11 cellular contexts compared by ENCODE assay signal in the genomic region with DNA sequence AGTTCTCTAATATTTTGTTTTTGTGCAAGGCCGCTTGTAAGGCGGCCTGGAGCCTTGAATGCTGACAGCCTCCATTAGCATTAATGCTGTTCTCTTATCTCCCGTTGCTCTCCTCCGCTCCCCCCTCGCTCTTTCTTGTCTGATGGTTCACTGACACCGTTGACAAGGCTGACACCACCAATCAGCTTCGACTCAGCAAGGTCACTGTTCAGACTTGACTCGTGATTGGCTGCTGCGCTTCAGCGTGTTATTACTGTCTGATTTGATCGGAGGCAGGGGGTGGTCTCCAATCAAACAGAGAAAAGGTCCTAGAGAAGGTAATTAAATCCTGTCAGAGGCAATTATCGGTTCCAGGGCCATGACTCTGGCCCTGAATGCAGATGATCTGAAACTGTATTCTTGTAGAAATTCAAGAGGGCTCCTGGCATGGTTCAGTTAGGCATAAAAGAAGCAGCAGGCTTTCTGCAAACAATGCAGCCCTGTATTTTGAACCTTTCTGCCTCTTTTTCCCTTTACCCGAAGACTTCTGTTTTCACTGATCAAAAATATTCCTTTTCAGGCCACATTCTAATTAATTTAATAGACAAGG. TPM values are rescaled to one million over a fixed set of nuclear protein-coding genes. Genes with fewer than 3 reads are reported as not detected.
DNase-seq lines count a peak whose midpoint lies in the region; ATAC-seq, FAIRE-seq and TF ChIP-seq lines count a peak whose summit lies in the region.
"Had no signal": no experiment of that assay in that cellular context is flagged by ENCODE, and none has a peak within 500 bp of the region (broad histone marks: within the 10 kb centered on the region; RNA-seq: fewer than 3 reads in every experiment).

No MANE protein-coding gene starts in this region.

- no peaks in the 10 kb centered on the region for H3K79me2 ChIP-seq in neural progenitor cell (ENCODE audit: low read depth)

- H2AFZ ChIP-seq in neural progenitor cell (replicated peaks): peak overlapping the region; percentile 10

- no peaks in the 10 kb centered on the region for H3K36me3 ChIP-seq in neural progenitor cell

- H3K27me3 Mint-ChIP-seq in neural progenitor cell (ENCODE audit: insufficient read depth, low read depth): no peaks in the 10 kb centered on the region
- H3K27me3 Mint-ChIP-seq: CD4-positive, alpha-beta memory T cell had no signal

- peak overlapping the region; percentile 76 for H3K4me3 Mint-ChIP-seq in neural progenitor cell
- H3K4me3 Mint-ChIP-seq: CD4-positive, alpha-beta memory T cell had no signal

- no peaks in the 10 kb centered on the region for H3K9me3 Mint-ChIP-seq in neural progenitor cell

- no peak overlapping the region for H3K9ac ChIP-seq in neural progenitor cell

- no peak for TF ChIP-seq CTCF in neural progenitor cell (IDR thresholded peaks at IDR 0.05)

- peak overlapping the region; percentile 63 for H3K4me2 ChIP-seq in neural progenitor cell

- no peaks in the 10 kb centered on the region for H3K9me3 ChIP-seq in neural progenitor cell (ENCODE audit: low read depth)

- H4K20me1 ChIP-seq in neural progenitor cell (ENCODE audit: low read depth): no peaks in the 10 kb centered on the region

- H3K27me3 ChIP-seq in neural progenitor cell: no peaks in the 10 kb centered on the region

- ATAC-seq in HG03520 (IDR thresholded peaks at IDR 0.05; ENCODE audit: unreplicated experiment) (no peak), HG02763 (IDR thresholded peaks at IDR 0.05; ENCODE audit: unreplicated experiment) (no peak), GM21825 (IDR thresholded peaks at IDR 0.05; ENCODE audit: unreplicated experiment) (no peak)

- no peak overlapping the region for H3K27ac ChIP-seq in neural progenitor cell

- no peak for FAIRE-seq in frontal cortex (lab: Jason Lieb, UNC)

- no peaks in the 10 kb centered on the region for H3F3A ChIP-seq in neural progenitor cell (ENCODE audit: low read depth)

- peaks cover 14% of the 10 kb centered on the region for H3K4me1 Mint-ChIP-seq in neural progenitor cell
- H3K4me1 Mint-ChIP-seq: CD4-positive, alpha-beta memory T cell had no signal

- H3K27ac Mint-ChIP-seq in neural progenitor cell: peak overlapping the region; percentile 43
- H3K27ac Mint-ChIP-seq: CD4-positive, alpha-beta memory T cell had no signal

- no peaks in the 10 kb centered on the region for H3K36me3 Mint-ChIP-seq in neural progenitor cell
- H3K36me3 Mint-ChIP-seq: CD4-positive, alpha-beta memory T cell had no signal

- H3K4me3 ChIP-seq in neural progenitor cell: peak overlapping the region; percentile 27

- H3K4me1 ChIP-seq in neural progenitor cell: peaks cover 4% of the 10 kb centered on the region

- DNase-seq in D341Med (ENCODE audit: low spot score) (peak; percentile 21), NCI-H774 (lab: John Stamatoyannopoulos, UW) (peak; percentile 17), frontal cortex (ENCODE audit: low spot score in 2 of 2) (peak; percentile 6 to 30), neural progenitor cell (ENCODE audit: low spot score) (peak; percentile 78)
- DNase-seq in effector CD8-positive, alpha-beta T cell (lab: John Stamatoyannopoulos, UW): no peak
- DNase-seq: CD4-positive, alpha-beta memory T cell; NCI-H226 had no signal

RNA-seq across cellular contexts. Expression of a gene that starts 49.3 kb away (rescaled TPM):
- 63.2 TPM for total RNA-seq in frontal cortex
- total RNA-seq in neural progenitor cell (ENCODE audit: low replicate concordance): 1.6 and 3.4 TPM in 2 replicates
- total RNA-seq: CD4-positive, alpha-beta memory T cell; T-helper 1 cell treated with Interleukin-12 subunit alpha and Interleukin-12 subunit beta and Interleukin-4 antibody, amounts not matched to agents 30 ng/mL and 1 ng/mL, for 36 hours had no signal

Comparison
In these comparisons a context has a peak if more than half of its experiments do, and no peak if none do; other contexts are left out.
1. RNA of a gene that starts 49.3 kb away (total RNA-seq): 63.2 TPM in frontal cortex (single experiment); 1.6 to 3.4 TPM in neural progenitor cell; every median in the first group is over 10 times any median in the second.